In genomic region chr21:41425954-41426655, GRCh38 we compare ENCODE assay signal across 8 cellular contexts. TPM values are rescaled to one million over a fixed set of nuclear protein-coding genes. Genes with fewer than 3 reads are reported as not detected.
DNase-seq lines count a peak whose midpoint lies in the region; TF ChIP-seq lines count a peak whose summit lies in the region.

Gene MX1, plus strand, starts transcription at chr21:41426239. Its CDS starts 5,832 bp downstream, at chr21:41432071.

- no peaks in the 10 kb centered on the region for H3K36me3 Mint-ChIP-seq in nephron (ENCODE audit: low read depth)

- H3K4me3 Mint-ChIP-seq in nephron: peak within 1 kb of the TSS; percentile 72 to 74 (median 73)

- peaks cover 3% of the 10 kb centered on the region for H3K4me1 Mint-ChIP-seq in nephron

- H3K27me3 ChIP-seq in H7 (ENCODE audit: control insufficient read depth, insufficient read depth, low read length): peaks cover 25% of the 10 kb centered on the region

- TF ChIP-seq CTCF in GM10266 (IDR thresholded peaks at IDR 0.05; ENCODE audit: control insufficient read depth, insufficient read depth, low read depth, missing control alignments): no peak
- TF ChIP-seq CTCF in nephron (IDR thresholded peaks at IDR 0.05; ENCODE audit: unreplicated experiment in 3 of 3): no peak

- DNase-seq in GM10266 (ENCODE audit: extremely low spot score) (peak; percentile 90), H7 (peak; percentile 83), NCI-H2227 treated with DMSO at 0.1 percent for 48 hours (lab: John Stamatoyannopoulos, UW) (peak; percentile 36), fibroblast of peridontal ligament (ENCODE audit: extremely low read depth) (peak; percentile 20), NCI-H2196 (lab: John Stamatoyannopoulos, UW; ENCODE audit: unreplicated experiment) (no peak)
- peak; percentile 87 to 88 for DNase-seq in activated T-cell treated with anti-CD3 and anti-CD28 coated beads, Interleukin-2, amount 50 U/mL, for 48 hours
- DNase-seq in stimulated activated naive CD4-positive, alpha-beta T cell (lab: John Stamatoyannopoulos, UW): peak; percentile 75 to 88 (median 80)

- H3K27me3 Mint-ChIP-seq in nephron (ENCODE audit: low read depth): peaks cover 52% of the 10 kb centered on the region

- no peak within 1 kb of the TSS for H3K27ac Mint-ChIP-seq in nephron

- H3K36me3 ChIP-seq in H7 (replicated peaks; ENCODE audit: control insufficient read depth, insufficient read depth, low read length): no peaks in the 10 kb centered on the region

- peak within 1 kb of the TSS; percentile 54 for H3K4me3 ChIP-seq in H7 (ENCODE audit: insufficient read depth, low read depth, low read length)

- peaks cover 2% of the 10 kb centered on the region for H3K9me3 Mint-ChIP-seq in nephron

RNA-seq across cellular contexts. Expression of gene MX1, which starts in this region (rescaled TPM):
- 1.6 and 3.9 TPM in 2 replicates for total RNA-seq in H7 (2014; rRNA removed; shearing (Covaris generic))
